11 cellular contexts compared by ENCODE assay signal in the genomic region with DNA sequence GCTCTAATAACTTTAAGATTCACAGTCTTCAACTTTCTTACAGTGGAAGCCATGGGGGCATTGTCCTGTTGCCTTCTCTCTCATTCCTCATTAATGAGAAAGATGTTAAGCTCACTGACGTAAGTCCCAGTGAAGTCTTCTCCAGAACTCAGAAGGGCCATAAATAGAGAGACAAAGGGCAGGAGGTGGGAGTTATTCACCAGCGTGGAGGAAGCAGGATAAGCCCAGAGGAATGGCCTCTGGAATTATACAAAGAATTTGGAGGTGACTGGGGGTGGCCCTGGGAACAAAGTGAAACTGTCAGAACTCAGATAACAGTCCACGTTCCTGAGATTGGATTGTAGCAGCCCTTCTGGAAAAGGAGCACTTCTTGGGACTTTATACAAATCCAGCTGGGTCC. TPM values are rescaled to one million over a fixed set of nuclear protein-coding genes. Genes with fewer than 3 reads are reported as not detected.
DNase-seq lines count a peak whose midpoint lies in the region; ATAC-seq and TF ChIP-seq lines count a peak whose summit lies in the region.
"Had no signal": no experiment of that assay in that cellular context is flagged by ENCODE, and none has a peak within 500 bp of the region (broad histone marks: within the 10 kb centered on the region; RNA-seq: fewer than 3 reads in every experiment).

No MANE protein-coding gene starts in this region.

- H3K4me1 ChIP-seq in right cardiac atrium (ENCODE audit: control insufficient read depth, insufficient read depth, low read length), result peaks cover 27% of the 10 kb centered on the region
- no peaks in the 10 kb centered on the region for H3K4me1 ChIP-seq in prostate gland (replicated peaks)
- H3K4me1 ChIP-seq: A549 had no signal

- 16% methylated on average over 3 of the region's 3 CpGs for whole genome bisulfite sequencing in right cardiac atrium
- 44% methylated on average over 3 of the region's 3 CpGs for WGBS in prostate gland

- DNase-seq in AG20443 (ENCODE audit: low spot score), result peak; percentile 49
- peak; percentile 18 for DNase-seq in brain microvascular endothelial cell
- no peak for DNase-seq in right cardiac atrium
- no peak for DNase-seq in prostate gland (ENCODE audit: low spot score)
- DNase-seq in DMS53 (lab: John Stamatoyannopoulos, UW), result no peak
- DNase-seq in stimulated activated CD4-positive, alpha-beta T cell treated with anti-CD3 and anti-CD28 coated beads, Interleukin-4, amount 100 ng/mL, for 1 hour, result no peak
- no peak for DNase-seq in T-cell
- DNase-seq: activated T-cell treated with anti-CD3 and anti-CD28 coated beads for 4 hours, NCI-H2227 treated with DMSO at 0.1 percent for 48 hours had no signal

- TF ChIP-seq CTCF in brain microvascular endothelial cell (IDR thresholded peaks at IDR 0.05; ENCODE audit: low read depth, low read length, missing control alignments) (no peak), prostate gland (IDR thresholded peaks at IDR 0.05) (no peak)

- H3K9me3 Mint-ChIP-seq in T-cell, result no peaks in the 10 kb centered on the region

- TF ChIP-seq POLR2A in prostate gland (IDR thresholded peaks at IDR 0.05), result no peak

- no peaks in the 10 kb centered on the region for H3K4me1 Mint-ChIP-seq in T-cell

- CTCF ChIA-PET in T-cell (lab: Charles Lee), result interaction anchor here (0.7 to 0.9 kb wide), 2 partner anchors 77 to 989 kb away, joined by 3 to 10 read pairs; no protein-coding TSS in a partner anchor

- ATAC-seq in right cardiac atrium (peak; percentile 70 to 88), GM21786 (IDR thresholded peaks at IDR 0.05; ENCODE audit: unreplicated experiment) (no peak), T-cell (replicated peaks in 1 of 4) (no peak)
- ATAC-seq: A549 had no signal

- in situ Hi-C loops in brain microvascular endothelial cell (cut with HindIII; ENCODE audit: low pct_ligation_motif_present, low sequenced_read_pairs), result no loop called here

- H3K27ac Mint-ChIP-seq in T-cell, result no peak overlapping the region

- H3K27me3 ChIP-seq in brain microvascular endothelial cell (replicated peaks) (no peaks in the 10 kb centered on the region), right cardiac atrium (ENCODE audit: control insufficient read depth, insufficient read depth) (no peaks in the 10 kb centered on the region), prostate gland (replicated peaks; ENCODE audit: insufficient read depth) (no peaks in the 10 kb centered on the region)

- POLR2A ChIA-PET in T-cell (lab: Charles Lee), result interaction anchor here in 1 of 2 donors (0.6 kb wide), 1 partner anchor 12 kb away, joined by 6 read pairs; no protein-coding TSS in a partner anchor

- H3K27ac ChIP-seq in brain microvascular endothelial cell (no peak overlapping the region), right cardiac atrium (ENCODE audit: low read length) (peak overlapping the region; percentile 86), prostate gland (peak overlapping the region; percentile 66 to 69)
- H3K27ac ChIP-seq: A549 had no signal

- H3K36me3 Mint-ChIP-seq in T-cell, result no peaks in the 10 kb centered on the region

- H3K27me3 Mint-ChIP-seq in T-cell, result peaks cover 6 to 13% of the 10 kb centered on the region in 2 donors

- no peak overlapping the region for H3K4me3 Mint-ChIP-seq in T-cell

- intact Hi-C loops in right cardiac atrium (cut with DNase I) (no loop called here), prostate gland (cut with DNase I) (loop anchor here (10.0 kb wide), 1 partner anchor 96 kb away; no protein-coding TSS in a partner anchor)

- no peak overlapping the region for H3K4me3 ChIP-seq in brain microvascular endothelial cell (ENCODE audit: low read depth, low read length)
- no peak overlapping the region for H3K4me3 ChIP-seq in right cardiac atrium (ENCODE audit: low read length)
- no peak overlapping the region for H3K4me3 ChIP-seq in prostate gland
- H3K4me3 ChIP-seq: A549 had no signal

- no peaks in the 10 kb centered on the region for H3K36me3 ChIP-seq in brain microvascular endothelial cell (replicated peaks)
- H3K36me3 ChIP-seq in prostate gland, result no peaks in the 10 kb centered on the region

- H3K9me3 ChIP-seq in right cardiac atrium (ENCODE audit: control insufficient read depth, low read length) (no peaks in the 10 kb centered on the region), prostate gland (no peaks in the 10 kb centered on the region)
- H3K9me3 ChIP-seq: A549 had no signal

RNA-seq across cellular contexts. Expression of a gene that starts 52.4 kb away (rescaled TPM):
- 100 to 1,000 TPM; 347 to 511 (median 454) TPM for total RNA-seq in right cardiac atrium
- 225 TPM for polyA plus RNA-seq in right cardiac atrium
- total RNA-seq in prostate gland, result 100 to 1,000 TPM in 1 of 2 donors, 10 to 100 TPM in 1; 84.6 to 189 TPM
- total RNA-seq in T-cell, result 1 to 10 TPM in 4 of 5 donors, under 1 TPM in 1; 0.98 to 2.4 (median 1.8) TPM

Comparison
In these comparisons a context has a peak if more than half of its experiments do, and no peak if none do; other contexts are left out.
1. DNase-seq: peak in AG20443 (single experiment) and brain microvascular endothelial cell (single experiment); none in right cardiac atrium (0 of 3), prostate gland (single experiment), DMS53 (single experiment), stimulated activated CD4-positive, alpha-beta T cell treated with anti-CD3 and anti-CD28 coated beads, Interleukin-4, amount 100 ng/mL, for 1 hour (single experiment) and T-cell (0 of 34).
2. ATAC-seq: peak in right cardiac atrium (2 of 2); none in GM21786 (single experiment) and T-cell (0 of 4).
3. RNA of a gene that starts 52.4 kb away (total RNA-seq): 347 to 511 TPM in right cardiac atrium and 84.6 to 189 TPM in prostate gland; 0.98 to 2.4 TPM in T-cell; every median in the first group is over 10 times any median in the second.